Comparison of ENCODE assay signal across 8 cellular contexts in genomic region chr19:47228168-47228936, GRCh38. TPM values are rescaled to one million over a fixed set of nuclear protein-coding genes. Genes with fewer than 3 reads are reported as not detected.
A peak's percentile ranks its signal among the peaks of the same experiment; 100 is the strongest.
DNase-seq lines count a peak whose midpoint lies in the region; ATAC-seq and TF ChIP-seq lines count a peak whose summit lies in the region.

No MANE protein-coding gene starts in this region.

- peak overlapping the region; percentile 78 for H3K4me3 Mint-ChIP-seq in natural killer cell treated with Interleukin-12 subunit alpha and Interleukin-12 subunit beta and Interleukin-15 and Interleukin-18, amount 100 ng/mL, for 72 hours

- TF ChIP-seq CTCF in Loucy (conservative IDR thresholded peaks at IDR 0.05; ENCODE audit: low read length) (no peak), epithelial cell of esophagus (IDR thresholded peaks at IDR 0.05; ENCODE audit: insufficient read depth, low read depth, low read length, missing control alignments) (no peak)

- H4K20me1 ChIP-seq in Loucy (ENCODE audit: insufficient read depth, low read length, poor library complexity, severe bottlenecking): no peaks in the 10 kb centered on the region

- H3K27ac Mint-ChIP-seq in natural killer cell treated with Interleukin-12 subunit alpha and Interleukin-12 subunit beta and Interleukin-15 and Interleukin-18, amount 100 ng/mL, for 72 hours: no peak overlapping the region

- no peaks in the 10 kb centered on the region for H3K27me3 Mint-ChIP-seq in natural killer cell treated with Interleukin-12 subunit alpha and Interleukin-12 subunit beta and Interleukin-15 and Interleukin-18, amount 100 ng/mL, for 72 hours

- no peaks in the 10 kb centered on the region for H3K36me3 ChIP-seq in Loucy (ENCODE audit: insufficient read depth, low read length)

- H3K4me1 ChIP-seq in Loucy (ENCODE audit: insufficient read depth, low read length, poor library complexity, severe bottlenecking): peaks cover 36% of the 10 kb centered on the region

- no peaks in the 10 kb centered on the region for H3K27me3 ChIP-seq in Loucy (ENCODE audit: insufficient read depth, low read length, poor library complexity, severe bottlenecking)

- H3K9me3 Mint-ChIP-seq in natural killer cell treated with Interleukin-12 subunit alpha and Interleukin-12 subunit beta and Interleukin-15 and Interleukin-18, amount 100 ng/mL, for 72 hours: no peaks in the 10 kb centered on the region

- DNase-seq in EH (ENCODE audit: low read depth) (peak; percentile 57), epithelial cell of esophagus (ENCODE audit: low read depth) (peak; percentile 41), dedifferentiated amniotic fluid mesenchymal stem cell (ENCODE audit: extremely low spot score) (no peak)
- peak; percentile 48 for DNase-seq in activated CD4-positive, alpha-beta T cell treated with anti-CD3 and anti-CD28 coated beads, Interleukin-2, amount 50 U/mL, for 1 hour
- DNase-seq in natural killer cell treated with Interleukin-12 subunit alpha and Interleukin-12 subunit beta and Interleukin-15 and Interleukin-18, amount 100 ng/mL, for 72 hours (ENCODE audit: low spot score): peak; percentile 68

- peaks cover 24 to 34% of the 10 kb centered on the region in 2 donors for H3K4me1 Mint-ChIP-seq in natural killer cell treated with Interleukin-12 subunit alpha and Interleukin-12 subunit beta and Interleukin-15 and Interleukin-18, amount 100 ng/mL, for 72 hours (ENCODE audit: low read depth in 2 of 2)

- 0 out of 2 replicates have a peak, but pooled peaks cover 4% of the 10 kb centered on the region for H3K79me2 ChIP-seq in Loucy (ENCODE audit: insufficient read depth, low read length)

- H2AFZ ChIP-seq in Loucy (ENCODE audit: low read length): no peak overlapping the region

- H3K9me2 ChIP-seq in Loucy (replicated peaks; ENCODE audit: low read depth, low read length): no peaks in the 10 kb centered on the region

- H3K9ac ChIP-seq in Loucy (ENCODE audit: low read depth, low read length, poor library complexity, severe bottlenecking): peak overlapping the region; percentile 94

- no peaks in the 10 kb centered on the region for H3K36me3 Mint-ChIP-seq in natural killer cell treated with Interleukin-12 subunit alpha and Interleukin-12 subunit beta and Interleukin-15 and Interleukin-18, amount 100 ng/mL, for 72 hours

- peak overlapping the region; percentile 97 for H3K4me2 ChIP-seq in Loucy (ENCODE audit: low read depth, low read length, poor library complexity, severe bottlenecking)

- peak in 1 of 2 donors; percentile 0 for ATAC-seq in natural killer cell treated with Interleukin-12 subunit alpha and Interleukin-12 subunit beta and Interleukin-15 and Interleukin-18, amount 100 ng/mL, for 72 hours
- no peak for ATAC-seq in HG03108 (IDR thresholded peaks at IDR 0.05; ENCODE audit: unreplicated experiment)
- ATAC-seq in HG03175 (IDR thresholded peaks at IDR 0.05; ENCODE audit: unreplicated experiment): no peak

- no peaks in the 10 kb centered on the region for H3F3A ChIP-seq in Loucy (ENCODE audit: low read depth)

- H3K9me3 ChIP-seq in Loucy (ENCODE audit: insufficient read depth, low read depth, low read length): no peaks in the 10 kb centered on the region

- H3K4me3 ChIP-seq in Loucy (ENCODE audit: low read length, poor library complexity, severe bottlenecking) (peak overlapping the region; percentile 97), epithelial cell of esophagus (ENCODE audit: low read length) (peak overlapping the region; percentile 89)

RNA-seq across cellular contexts. Expression of gene BBC3, which starts 2.6 kb away (rescaled TPM):
- total RNA-seq in natural killer cell treated with Interleukin-12 subunit alpha and Interleukin-12 subunit beta and Interleukin-15 and Interleukin-18, amount 100 ng/mL, for 72 hours: 1 to 10 TPM; 4.8 to 9.7 TPM

RNA-seq across cellular contexts. Expression of gene CCDC9, which starts 28.0 kb away (rescaled TPM):
- total RNA-seq in natural killer cell treated with Interleukin-12 subunit alpha and Interleukin-12 subunit beta and Interleukin-15 and Interleukin-18, amount 100 ng/mL, for 72 hours: 10 to 100 TPM; 42.8 to 58.4 TPM

RNA-seq across cellular contexts. Expression of gene INAFM1, which starts 46.3 kb away (rescaled TPM):
- 10 to 100 TPM; 14.0 to 16.1 TPM for total RNA-seq in natural killer cell treated with Interleukin-12 subunit alpha and Interleukin-12 subunit beta and Interleukin-15 and Interleukin-18, amount 100 ng/mL, for 72 hours
